ENCODE assay signal across 9 cellular contexts in the genomic region with DNA sequence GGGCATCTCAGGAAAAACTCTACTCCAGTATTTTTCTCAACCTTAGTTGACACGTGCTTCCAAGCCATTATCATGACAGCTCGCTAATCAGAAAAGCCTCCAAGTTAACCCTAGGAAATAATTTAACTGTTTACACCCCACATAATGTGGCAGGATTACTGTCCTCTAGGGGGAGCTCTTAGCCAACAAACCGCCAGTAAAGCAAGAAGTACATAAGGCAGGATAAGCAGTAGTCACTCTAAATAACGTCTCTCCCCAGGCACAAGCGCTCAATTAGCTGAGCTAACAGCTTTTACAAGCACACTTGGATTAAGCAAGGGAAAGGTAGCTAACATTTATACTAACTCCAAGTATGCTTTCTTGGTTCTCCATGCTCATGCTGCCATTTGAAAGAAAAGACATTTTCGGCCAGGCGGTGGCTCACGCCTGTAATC. TPM values are rescaled to one million over a fixed set of nuclear protein-coding genes. Genes with fewer than 3 reads are reported as not detected.
A peak's percentile ranks its signal among the peaks of the same experiment; 100 is the strongest.
DNase-seq lines count a peak whose midpoint lies in the region; ATAC-seq and TF ChIP-seq lines count a peak whose summit lies in the region.
"Had no signal": no experiment of that assay in that cellular context is flagged by ENCODE, and none has a peak within 500 bp of the region (broad histone marks: within the 10 kb centered on the region; RNA-seq: fewer than 3 reads in every experiment).

No MANE protein-coding gene starts in this region.

- no peak for ATAC-seq in activated CD8-positive, alpha-beta T cell treated with anti-CD3 and anti-CD28 coated beads, Interleukin-2, amount 10 ng/mL, durations not matched to agents 7 days and 5 days
- ATAC-seq in lower lobe of right lung = no peak

- H3K4me1 Mint-ChIP-seq in activated CD8-positive, alpha-beta T cell treated with anti-CD3 and anti-CD28 coated beads, Interleukin-2, amount 10 ng/mL, durations not matched to agents 7 days and 5 days (ENCODE audit: low read depth) = peaks cover 29% of the 10 kb centered on the region

- H3K4me1 ChIP-seq in HUES6 (ENCODE audit: control insufficient read depth, insufficient read depth, low read length) (peaks cover 40% of the 10 kb centered on the region), lower lobe of right lung (peaks cover 6% of the 10 kb centered on the region)

- no peaks in the 10 kb centered on the region for H3K36me3 Mint-ChIP-seq in activated CD8-positive, alpha-beta T cell treated with anti-CD3 and anti-CD28 coated beads, Interleukin-2, amount 10 ng/mL, durations not matched to agents 7 days and 5 days (ENCODE audit: low read depth)

- intact Hi-C loops in lower lobe of right lung (cut with DNase I) = loop anchor here (10.0 kb wide), 1 partner anchor 428 kb away; no protein-coding TSS in a partner anchor

- H3K9me3 ChIP-seq in HUES6 (ENCODE audit: control insufficient read depth, insufficient read depth, low read depth, low read length) (no peaks in the 10 kb centered on the region), lower lobe of right lung (no peaks in the 10 kb centered on the region)
- H3K9me3 ChIP-seq: sigmoid colon had no signal

- peak; percentile 40 for DNase-seq in EL
- peak; percentile 59 for DNase-seq in activated CD8-positive, alpha-beta T cell treated with anti-CD3 and anti-CD28 coated beads, Interleukin-2, amount 10 ng/mL, durations not matched to agents 7 days and 5 days
- no peak for DNase-seq in lower lobe of right lung
- no peak for DNase-seq in NCI-H2107 (lab: John Stamatoyannopoulos, UW)
- no peak for DNase-seq in G401 (ENCODE audit: low spot score)
- no peak for DNase-seq in GM19240 (ENCODE audit: insufficient read length, low spot score)
- no peak for DNase-seq in NCI-H2107 treated with DMSO at 0.1 percent for 48 hours (lab: John Stamatoyannopoulos, UW; ENCODE audit: unreplicated experiment)
- DNase-seq: sigmoid colon had no signal

- in situ Hi-C loops in G401 (cut with HindIII; ENCODE audit: low sequenced_read_pairs) = no loop called here

- H3K27ac Mint-ChIP-seq in activated CD8-positive, alpha-beta T cell treated with anti-CD3 and anti-CD28 coated beads, Interleukin-2, amount 10 ng/mL, durations not matched to agents 7 days and 5 days = no peak overlapping the region

- H3K36me3 ChIP-seq in HUES6 (ENCODE audit: control insufficient read depth, insufficient read depth, low read length) (no peaks in the 10 kb centered on the region), lower lobe of right lung (no peaks in the 10 kb centered on the region)
- H3K36me3 ChIP-seq: sigmoid colon had no signal

- POLR2A ChIA-PET in activated CD8-positive, alpha-beta T cell treated with anti-CD3 and anti-CD28 coated beads, Interleukin-2, amount 10 ng/mL, durations not matched to agents 7 days and 5 days (lab: Charles Lee) = no interaction called here

- H3K4me3 ChIP-seq in HUES6 (ENCODE audit: low read depth, low read length) (no peak overlapping the region), lower lobe of right lung (no peak overlapping the region)
- H3K4me3 ChIP-seq: sigmoid colon had no signal

- H3K27ac ChIP-seq in HUES6 (ENCODE audit: low read depth, low read length) (peak overlapping the region; percentile 39; the same call in 1 of the 2 replicates), lower lobe of right lung (no peak overlapping the region)
- H3K27ac ChIP-seq: sigmoid colon had no signal

- TF ChIP-seq CTCF in lower lobe of right lung (IDR thresholded peaks at IDR 0.05) = peak; percentile 35

- no peak overlapping the region for H3K4me3 Mint-ChIP-seq in activated CD8-positive, alpha-beta T cell treated with anti-CD3 and anti-CD28 coated beads, Interleukin-2, amount 10 ng/mL, durations not matched to agents 7 days and 5 days

- CTCF ChIA-PET in activated CD8-positive, alpha-beta T cell treated with anti-CD3 and anti-CD28 coated beads, Interleukin-2, amount 10 ng/mL, durations not matched to agents 7 days and 5 days (lab: Charles Lee) = interaction anchor here (0.6 to 4.9 kb wide), 14 partner anchors 8 to 440 kb away, joined by 3 to 39 read pairs (median 6); no protein-coding TSS in a partner anchor

- no peaks in the 10 kb centered on the region for H3K27me3 Mint-ChIP-seq in activated CD8-positive, alpha-beta T cell treated with anti-CD3 and anti-CD28 coated beads, Interleukin-2, amount 10 ng/mL, durations not matched to agents 7 days and 5 days (ENCODE audit: low read depth)

- no peak overlapping the region for H3K9ac ChIP-seq in HUES6 (ENCODE audit: low read length)

- H3K27me3 ChIP-seq in HUES6 (ENCODE audit: control insufficient read depth, insufficient read depth, low read length) (no peaks in the 10 kb centered on the region), lower lobe of right lung (ENCODE audit: low read depth) (peaks cover 3% of the 10 kb centered on the region)

- H3K9me3 Mint-ChIP-seq in activated CD8-positive, alpha-beta T cell treated with anti-CD3 and anti-CD28 coated beads, Interleukin-2, amount 10 ng/mL, durations not matched to agents 7 days and 5 days (ENCODE audit: insufficient read depth) = no peaks in the 10 kb centered on the region

RNA-seq across cellular contexts. Expression of gene APOBEC1, which starts 22.8 kb away (rescaled TPM):
- not detected for total RNA-seq in activated CD8-positive, alpha-beta T cell treated with anti-CD3 and anti-CD28 coated beads, Interleukin-2, amount 10 ng/mL, durations not matched to agents 7 days and 5 days
- total RNA-seq in lower lobe of right lung = not detected
- not detected in 2 replicates for total RNA-seq in G401 (2014; rRNA removed; shearing (Covaris generic))
- total RNA-seq: sigmoid colon had no signal

RNA-seq across cellular contexts. Expression of gene GDF3, which starts 52.7 kb away (rescaled TPM):
- total RNA-seq in activated CD8-positive, alpha-beta T cell treated with anti-CD3 and anti-CD28 coated beads, Interleukin-2, amount 10 ng/mL, durations not matched to agents 7 days and 5 days = not detected
- total RNA-seq in lower lobe of right lung = 0.30 TPM
- not detected in 2 replicates for total RNA-seq in G401 (2014; rRNA removed; shearing (Covaris generic))
- total RNA-seq: sigmoid colon had no signal

Comparison
In these comparisons a context has a peak if more than half of its experiments do, and no peak if none do; other contexts are left out.
1. DNase-seq: peak in EL (single experiment) and activated CD8-positive, alpha-beta T cell treated with anti-CD3 and anti-CD28 coated beads, Interleukin-2, amount 10 ng/mL, durations not matched to agents 7 days and 5 days (single experiment); none in lower lobe of right lung (single experiment), NCI-H2107 (single experiment), G401 (single experiment), GM19240 (single experiment) and NCI-H2107 treated with DMSO at 0.1 percent for 48 hours (single experiment).